Comparison of ENCODE assay signal across 21 cellular contexts in genomic region chr1:47523812-47524170, GRCh38.
DNase-seq lines count a peak whose midpoint lies in the region; ATAC-seq and TF ChIP-seq lines count a peak whose summit lies in the region.
"Had no signal": no experiment of that assay in that cellular context is flagged by ENCODE, and none has a peak within 500 bp of the region (broad histone marks: within the 10 kb centered on the region; RNA-seq: fewer than 3 reads in every experiment).

No MANE protein-coding gene starts in this region.

- peak; percentile 73 for DNase-seq in DMS153 treated with DMSO at 0.1 percent for 48 hours (lab: John Stamatoyannopoulos, UW; ENCODE audit: unreplicated experiment)
- DNase-seq in NCI-H128 (lab: John Stamatoyannopoulos, UW; ENCODE audit: unreplicated experiment), result peak; percentile 58
- peak; percentile 89 for DNase-seq in NCI-H748 (lab: John Stamatoyannopoulos, UW; ENCODE audit: unreplicated experiment)
- DNase-seq in left lobe of liver (ENCODE audit: low spot score), result no peak
- no peak for DNase-seq in RKO (ENCODE audit: low spot score)
- DNase-seq in adrenal gland, result no peak
- no peak for DNase-seq in esophagus muscularis mucosa (ENCODE audit: extremely low spot score)
- DNase-seq: activated CD4-positive, alpha-beta memory T cell treated with anti-CD3 and anti-CD28 coated beads, Interleukin-2, amount 10 ng/mL, durations not matched to agents 7 days and 5 days; activated CD4-positive, CD25-positive, alpha-beta regulatory T cell; CD4-positive, CD25-positive, alpha-beta regulatory T cell; KG1; lower lobe of right lung; MM.1S; NCI-H526 treated with DMSO at 0.1 percent for 48 hours; right cardiac atrium; stimulated activated CD4-positive, alpha-beta T cell treated with anti-CD3 and anti-CD28 coated beads, Interleukin-4, amount 100 ng/mL, for 1 hour; T-helper 9 cell had no signal

- ATAC-seq in left lobe of liver, result peak; percentile 8
- ATAC-seq: lower lobe of right lung; right cardiac atrium; stimulated activated memory B cell treated with anti-CD40 and anti-IgM and Interleukin-4, amounts not matched to agents 10 μg/mL and 1 μg/mL and 100 μg/mL, for 72 hours had no signal

- H3K9me3 ChIP-seq in adrenal gland (replicated peaks in 1 of 3), result no peaks in the 10 kb centered on the region
- peaks cover 0 to 1% (median 0%) of the 10 kb centered on the region in 4 donors for H3K9me3 ChIP-seq in esophagus muscularis mucosa
- H3K9me3 ChIP-seq: ascending aorta, lower lobe of right lung, suprapubic skin, vagina had no signal

- TF ChIP-seq CTCF in adrenal gland (IDR thresholded peaks at IDR 0.05), result no peak
- no peak for TF ChIP-seq CTCF in esophagus muscularis mucosa (IDR thresholded peaks at IDR 0.05)

- H3K4me3 ChIP-seq in adrenal gland (no peak overlapping the region), esophagus muscularis mucosa (no peak overlapping the region)
- H3K4me3 ChIP-seq: ascending aorta, lower lobe of right lung, suprapubic skin, vagina had no signal

- H3K36me3 ChIP-seq in adrenal gland (replicated peaks in 1 of 2), result no peaks in the 10 kb centered on the region
- no peaks in the 10 kb centered on the region for H3K36me3 ChIP-seq in esophagus muscularis mucosa
- H3K36me3 ChIP-seq: ascending aorta, lower lobe of right lung, suprapubic skin, vagina had no signal

- TF ChIP-seq EP300 in esophagus muscularis mucosa (IDR thresholded peaks at IDR 0.05), result no peak

- H3K4me1 ChIP-seq in adrenal gland (replicated peaks in 1 of 2) (peaks cover 20 to 24% of the 10 kb centered on the region in 2 donors), esophagus muscularis mucosa (peaks cover 0 to 13% (median 9%) of the 10 kb centered on the region in 4 donors)
- H3K4me1 ChIP-seq: lower lobe of right lung, suprapubic skin, vagina had no signal

- H3K27me3 ChIP-seq in adrenal gland, result no peaks in the 10 kb centered on the region
- H3K27me3 ChIP-seq in esophagus muscularis mucosa, result peaks cover 0 to 36% (median 0%) of the 10 kb centered on the region in 4 donors
- H3K27me3 ChIP-seq: ascending aorta, vagina had no signal

- TF ChIP-seq POLR2A in adrenal gland (IDR thresholded peaks at IDR 0.05) (no peak), esophagus muscularis mucosa (IDR thresholded peaks at IDR 0.05; ENCODE audit: low read depth) (no peak)

- intact Hi-C loops in adrenal gland (cut with DNase I), result no loop called here
- intact Hi-C loops in esophagus muscularis mucosa (cut with DNase I), result loop anchor here (10.0 kb wide), 1 partner anchor 191 kb away; no protein-coding TSS in a partner anchor

- 53 to 68% (median 65%) methylated on average over 4 of the region's 4 CpGs for WGBS in adrenal gland, 4 donors
- WGBS in esophagus muscularis mucosa, result 78% methylated on average over 4 of the region's 4 CpGs

- no peak overlapping the region for H3K27ac ChIP-seq in adrenal gland
- H3K27ac ChIP-seq in esophagus muscularis mucosa (replicated peaks in 1 of 4), result no peak overlapping the region
- H3K27ac ChIP-seq: ascending aorta, lower lobe of right lung, suprapubic skin, vagina had no signal

Comparison
In these comparisons a context has a peak if more than half of its experiments do, and no peak if none do; other contexts are left out.
1. DNase-seq: peak in DMS153 treated with DMSO at 0.1 percent for 48 hours (single experiment), NCI-H128 (single experiment) and NCI-H748 (single experiment); none in left lobe of liver (single experiment), RKO (single experiment), adrenal gland (0 of 7) and esophagus muscularis mucosa (single experiment).